Comparison of ENCODE assay signal across 26 cellular contexts in genomic region chr20:3801846-3802245, GRCh38. TPM values are rescaled to one million over a fixed set of nuclear protein-coding genes. Genes with fewer than 3 reads are reported as not detected.
DNase-seq lines count a peak whose midpoint lies in the region; ATAC-seq and TF ChIP-seq lines count a peak whose summit lies in the region.
"Had no signal": no experiment of that assay in that cellular context is flagged by ENCODE, and none has a peak within 500 bp of the region (broad histone marks: within the 10 kb centered on the region; RNA-seq: fewer than 3 reads in every experiment).

No MANE protein-coding gene starts in this region.

- H3K27me3 ChIP-seq in left lung: no peaks in the 10 kb centered on the region
- H3K27me3 ChIP-seq: ascending aorta, suprapubic skin, vagina had no signal

- peaks cover 73 to 99% of the 10 kb centered on the region in 2 donors for H3K4me1 ChIP-seq in left lung

- peaks cover 82% of the 10 kb centered on the region for H3K4me1 Mint-ChIP-seq in activated T-cell treated with anti-CD3 and anti-CD28 coated beads, Interleukin-2, amount 50 U/mL, for 24 hours (ENCODE audit: low read depth)
- H3K4me1 Mint-ChIP-seq in stimulated activated naive B cell treated with anti-CD40 and anti-IgM and Interleukin-4, amounts not matched to agents 10 μg/mL and 1 μg/mL and 100 μg/mL, for 72 hours: peaks cover 57 to 75% of the 10 kb centered on the region in 2 donors

- H3K36me3 Mint-ChIP-seq in activated T-cell treated with anti-CD3 and anti-CD28 coated beads, Interleukin-2, amount 50 U/mL, for 24 hours (ENCODE audit: low read depth): peaks cover 96% of the 10 kb centered on the region
- peaks cover 30 to 38% of the 10 kb centered on the region in 2 donors for H3K36me3 Mint-ChIP-seq in stimulated activated naive B cell treated with anti-CD40 and anti-IgM and Interleukin-4, amounts not matched to agents 10 μg/mL and 1 μg/mL and 100 μg/mL, for 72 hours

- no peak for DNase-seq in activated T-cell treated with anti-CD3 and anti-CD28 coated beads, Interleukin-2, amount 50 U/mL, for 24 hours
- no peak for DNase-seq in activated T-cell treated with anti-CD3 and anti-CD28 coated beads, Interleukin-2, amount 50 U/mL, for 48 hours
- no peak for DNase-seq in RWPE1 (ENCODE audit: low spot score)
- DNase-seq in left lung: peak in 1 of 2 donors; percentile 83
- DNase-seq in stimulated activated naive B cell treated with anti-CD40 and anti-IgM and Interleukin-4, amounts not matched to agents 10 μg/mL and 1 μg/mL and 100 μg/mL, for 72 hours: no peak
- DNase-seq in NCI-H187 treated with DMSO at 0.1 percent for 48 hours (lab: John Stamatoyannopoulos, UW): no peak
- DNase-seq: activated CD4-positive, alpha-beta T cell treated with anti-CD3 and anti-CD28 coated beads for 4 hours; activated naive CD4-positive, alpha-beta T cell treated with anti-CD3 and anti-CD28 coated beads for 36 hours; activated T-cell treated with anti-CD3 and anti-CD28 coated beads for 4 hours; DMS79; head of caudate nucleus; NCI-H146; NCI-H2227 treated with DMSO at 0.1 percent for 48 hours; nucleus accumbens; retina; SIG-M5; stimulated activated CD8-positive, alpha-beta memory T cell treated with anti-CD3 and anti-CD28 coated beads, Interleukin-4, amount 100 ng/mL, for 48 hours; T-helper 1 cell had no signal

- ATAC-seq in left lung (peak; percentile 8), GM18520 (IDR thresholded peaks at IDR 0.05; ENCODE audit: unreplicated experiment) (no peak), GM21390 (IDR thresholded peaks at IDR 0.05; ENCODE audit: unreplicated experiment) (no peak)
- no peak for ATAC-seq in stimulated activated naive B cell treated with anti-CD40 and anti-IgM and Interleukin-4, amounts not matched to agents 10 μg/mL and 1 μg/mL and 100 μg/mL, for 72 hours (replicated peaks)
- ATAC-seq: GM12878, left lobe of liver, mucosa of descending colon had no signal

- H3K4me3 Mint-ChIP-seq in activated T-cell treated with anti-CD3 and anti-CD28 coated beads, Interleukin-2, amount 50 U/mL, for 24 hours: no peak overlapping the region
- H3K4me3 Mint-ChIP-seq in stimulated activated naive B cell treated with anti-CD40 and anti-IgM and Interleukin-4, amounts not matched to agents 10 μg/mL and 1 μg/mL and 100 μg/mL, for 72 hours: no peak overlapping the region
- H3K4me3 Mint-ChIP-seq: activated naive CD4-positive, alpha-beta T cell treated with anti-CD3 and anti-CD28 coated beads for 36 hours had no signal

- H3K9me3 ChIP-seq in left lung: no peaks in the 10 kb centered on the region
- H3K9me3 ChIP-seq: mucosa of descending colon, suprapubic skin, vagina had no signal

- peaks cover 0 to 85% of the 10 kb centered on the region in 2 donors for H3K36me3 ChIP-seq in left lung

- H3K4me3 ChIP-seq in left lung: peak overlapping the region in 1 of 2 donors; percentile 7
- H3K4me3 ChIP-seq: ascending aorta, GM12878, mucosa of descending colon, suprapubic skin, vagina had no signal

- CTCF ChIA-PET in RWPE1 (lab: Yijun Ruan, JAX): no interaction called here

- intact Hi-C loops in left lung (cut with DNase I): no loop called here

- H3K27ac Mint-ChIP-seq in activated T-cell treated with anti-CD3 and anti-CD28 coated beads, Interleukin-2, amount 50 U/mL, for 24 hours: peak overlapping the region; percentile 40
- H3K27ac Mint-ChIP-seq in stimulated activated naive B cell treated with anti-CD40 and anti-IgM and Interleukin-4, amounts not matched to agents 10 μg/mL and 1 μg/mL and 100 μg/mL, for 72 hours: peak overlapping the region; percentile 42

- no peaks in the 10 kb centered on the region for H3K9me3 Mint-ChIP-seq in activated T-cell treated with anti-CD3 and anti-CD28 coated beads, Interleukin-2, amount 50 U/mL, for 24 hours
- no peaks in the 10 kb centered on the region for H3K9me3 Mint-ChIP-seq in stimulated activated naive B cell treated with anti-CD40 and anti-IgM and Interleukin-4, amounts not matched to agents 10 μg/mL and 1 μg/mL and 100 μg/mL, for 72 hours
- H3K9me3 Mint-ChIP-seq: activated naive CD4-positive, alpha-beta T cell treated with anti-CD3 and anti-CD28 coated beads for 36 hours had no signal

- POLR2A ChIA-PET in RWPE1 (lab: Yijun Ruan, JAX; ENCODE audit: low non-redundant PET): no interaction called here

- no peaks in the 10 kb centered on the region for H3K27me3 Mint-ChIP-seq in activated T-cell treated with anti-CD3 and anti-CD28 coated beads, Interleukin-2, amount 50 U/mL, for 24 hours
- no peaks in the 10 kb centered on the region for H3K27me3 Mint-ChIP-seq in stimulated activated naive B cell treated with anti-CD40 and anti-IgM and Interleukin-4, amounts not matched to agents 10 μg/mL and 1 μg/mL and 100 μg/mL, for 72 hours

- H3K27ac ChIP-seq in RWPE1: peak overlapping the region; percentile 100
- H3K27ac ChIP-seq in left lung: peak overlapping the region; percentile 21 to 69
- H3K27ac ChIP-seq: ascending aorta, suprapubic skin, vagina had no signal

- TF ChIP-seq CTCF in RWPE1 (conservative IDR thresholded peaks at IDR 0.05; ENCODE audit: low read depth): no peak
- no peak for TF ChIP-seq CTCF in left lung (IDR thresholded peaks at IDR 0.05)

RNA-seq across cellular contexts. Expression of gene CDC25B, which starts 5.7 kb away (rescaled TPM):
- 100 to 1,000 TPM; 111 to 121 TPM for total RNA-seq in left lung

RNA-seq across cellular contexts. Expression of gene CENPB, which starts 15.3 kb away (rescaled TPM):
- 10 to 100 TPM; 78.5 to 94.5 TPM for total RNA-seq in left lung

RNA-seq across cellular contexts. Expression of gene AP5S1, which starts 18.5 kb away (rescaled TPM):
- total RNA-seq in left lung: 10 to 100 TPM; 12.7 to 13.6 TPM

RNA-seq across cellular contexts. Expression of gene SPEF1, which starts 20.6 kb away (rescaled TPM):
- total RNA-seq in left lung: 1 to 10 TPM in 1 of 2 donors, under 1 TPM in 1; 0.26 to 2.8 TPM
- total RNA-seq: activated naive CD4-positive, alpha-beta T cell treated with anti-CD3 and anti-CD28 coated beads for 36 hours; ascending aorta; GM12878; suprapubic skin; vagina had no signal

RNA-seq across cellular contexts. Expression of gene ADISSP, which starts 34.3 kb away (rescaled TPM):
- total RNA-seq in left lung: 10 to 100 TPM; 19.4 to 35.6 TPM
